16 cellular contexts compared by ENCODE assay signal in the genomic region with DNA sequence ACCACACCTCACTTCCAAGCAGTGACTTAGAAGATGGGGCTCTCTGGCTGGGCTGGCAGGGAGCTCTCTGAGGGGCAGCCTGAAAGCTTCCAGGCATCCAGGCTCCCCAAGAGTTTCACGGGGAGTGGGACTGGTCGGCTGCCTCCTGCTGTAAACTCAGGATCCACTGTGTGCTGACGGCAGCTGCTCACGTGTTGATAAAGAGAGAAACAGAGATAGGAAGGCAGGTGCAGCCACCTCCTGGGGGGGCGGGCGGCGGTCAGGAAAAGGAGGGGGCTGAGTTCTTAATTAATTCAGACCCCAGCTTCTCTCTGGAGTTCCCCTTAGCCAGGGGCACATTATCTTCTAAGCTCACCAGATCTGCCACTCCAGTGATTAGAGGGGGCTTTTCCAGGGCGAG.
DNase-seq lines count a peak whose midpoint lies in the region; ATAC-seq and TF ChIP-seq lines count a peak whose summit lies in the region.
"Had no signal": no experiment of that assay in that cellular context is flagged by ENCODE, and none has a peak within 500 bp of the region (broad histone marks: within the 10 kb centered on the region; RNA-seq: fewer than 3 reads in every experiment).

No MANE protein-coding gene starts in this region.

- H3K4me1 ChIP-seq in OCI-LY3 (ENCODE audit: low read length), result peaks cover 42% of the 10 kb centered on the region
- H3K4me1 ChIP-seq: HAP-1 had no signal

- H3K27ac ChIP-seq in OCI-LY3 (ENCODE audit: low read length), result no peak overlapping the region

- H3K27me3 Mint-ChIP-seq in activated CD8-positive, alpha-beta T cell treated with anti-CD3 and anti-CD28 coated beads for 36 hours, result peaks cover under 1% of the 10 kb centered on the region

- ATAC-seq in activated CD8-positive, alpha-beta T cell treated with anti-CD3 and anti-CD28 coated beads for 36 hours, result no peak
- ATAC-seq: Panc1 had no signal

- CTCF ChIA-PET in activated CD8-positive, alpha-beta T cell treated with anti-CD3 and anti-CD28 coated beads for 36 hours (lab: Charles Lee), result no interaction called here

- H3K4me2 ChIP-seq in OCI-LY3 (ENCODE audit: low read length), result peak overlapping the region; percentile 58

- DNase-seq in NCI-H748 (lab: John Stamatoyannopoulos, UW; ENCODE audit: unreplicated experiment), result peak; percentile 38
- no peak for DNase-seq in NCI-H748 treated with DMSO at 0.1 percent for 48 hours (lab: John Stamatoyannopoulos, UW)
- DNase-seq in NCI-H2107 (lab: John Stamatoyannopoulos, UW), result peak; percentile 19
- DNase-seq in activated CD8-positive, alpha-beta T cell treated with anti-CD3 and anti-CD28 coated beads for 36 hours, result no peak
- DNase-seq in NCI-H128 (lab: John Stamatoyannopoulos, UW; ENCODE audit: unreplicated experiment), result no peak
- DNase-seq in OCI-M2 (lab: John Stamatoyannopoulos, UW; ENCODE audit: unreplicated experiment), result no peak
- DNase-seq: DND-41, GDM1, IMR-90, Kasumi-1, NCI-H226, NCI-H526 treated with DMSO at 0.1 percent for 48 hours had no signal

- intact Hi-C loops in activated CD8-positive, alpha-beta T cell treated with anti-CD3 and anti-CD28 coated beads for 36 hours (cut with micrococcal nuclease), result no loop called here

- H4K20me1 ChIP-seq in OCI-LY3 (ENCODE audit: insufficient read depth, low read length), result no peaks in the 10 kb centered on the region

- H3K9ac ChIP-seq in OCI-LY3 (ENCODE audit: low read length), result peak overlapping the region; percentile 29; the same call in 1 of the 2 replicates

- H2AFZ ChIP-seq in OCI-LY3 (ENCODE audit: low read depth, low read length), result peak overlapping the region; percentile 49

- H3K9me3 Mint-ChIP-seq in activated CD8-positive, alpha-beta T cell treated with anti-CD3 and anti-CD28 coated beads for 36 hours, result no peaks in the 10 kb centered on the region

- no peaks in the 10 kb centered on the region for H3K36me3 Mint-ChIP-seq in activated CD8-positive, alpha-beta T cell treated with anti-CD3 and anti-CD28 coated beads for 36 hours (ENCODE audit: low read depth)
- H3K36me3 Mint-ChIP-seq: CD14-positive monocyte had no signal

- H3K4me3 ChIP-seq in OCI-LY3 (ENCODE audit: low read length), result peak overlapping the region; percentile 50
- H3K4me3 ChIP-seq: HAP-1 had no signal

- POLR2A ChIA-PET in activated CD8-positive, alpha-beta T cell treated with anti-CD3 and anti-CD28 coated beads for 36 hours (lab: Charles Lee), result no interaction called here

- no peak overlapping the region for H3K27ac Mint-ChIP-seq in activated CD8-positive, alpha-beta T cell treated with anti-CD3 and anti-CD28 coated beads for 36 hours

- no peak overlapping the region for H3K4me3 Mint-ChIP-seq in activated CD8-positive, alpha-beta T cell treated with anti-CD3 and anti-CD28 coated beads for 36 hours

- no peak for TF ChIP-seq CTCF in OCI-LY3 (IDR thresholded peaks at IDR 0.05; ENCODE audit: low read depth, low read length)
- TF ChIP-seq CTCF in activated CD8-positive, alpha-beta T cell treated with anti-CD3 and anti-CD28 coated beads for 36 hours (IDR thresholded peaks at IDR 0.05), result no peak

- H3K79me2 ChIP-seq in OCI-LY3 (ENCODE audit: low read length), result no peaks in the 10 kb centered on the region

- no peaks in the 10 kb centered on the region for H3K27me3 ChIP-seq in OCI-LY3 (ENCODE audit: low read depth, low read length)

- H3K36me3 ChIP-seq in OCI-LY3 (replicated peaks; ENCODE audit: low read depth, low read length), result no peaks in the 10 kb centered on the region
- H3K36me3 ChIP-seq: HAP-1 had no signal

- H3K4me1 Mint-ChIP-seq in activated CD8-positive, alpha-beta T cell treated with anti-CD3 and anti-CD28 coated beads for 36 hours (ENCODE audit: low read depth), result no peaks in the 10 kb centered on the region

- no peaks in the 10 kb centered on the region for H3K9me3 ChIP-seq in OCI-LY3 (ENCODE audit: insufficient read depth, low read length)
- H3K9me3 ChIP-seq: HAP-1 had no signal

Comparison
In these comparisons a context has a peak if more than half of its experiments do, and no peak if none do; other contexts are left out.
1. DNase-seq: peak in NCI-H748 (single experiment) and NCI-H2107 (single experiment); none in NCI-H748 treated with DMSO at 0.1 percent for 48 hours (single experiment), activated CD8-positive, alpha-beta T cell treated with anti-CD3 and anti-CD28 coated beads for 36 hours (single experiment), NCI-H128 (single experiment) and OCI-M2 (single experiment).